In genomic region chr2:75497256-75497655, GRCh38 we compare ENCODE assay signal across 2 cellular contexts.
TF ChIP-seq lines count a peak whose summit lies in the region.

No MANE protein-coding gene starts in this region.

TF ChIP-seq in SK-N-SH, 30 proteins besides CTCF, POLR2A, EP300 and RAD21 (continued from another document):
- no peak for TF ChIP-seq ZBTB33 (IDR thresholded peaks at IDR 0.05; ENCODE audit: borderline replicate concordance, low read depth)
- peak; percentile 40; the same call in 1 of the 2 replicates for TF ChIP-seq TEAD4 (IDR thresholded peaks at IDR 0.05; ENCODE audit: borderline replicate concordance, insufficient read depth)
- TF ChIP-seq PBX3 (IDR thresholded peaks at IDR 0.05): peak; percentile 77
- no peak for TF ChIP-seq MAX (IDR thresholded peaks at IDR 0.05; ENCODE audit: low read depth)
- no peak for TF ChIP-seq USF1 (IDR thresholded peaks at IDR 0.05; ENCODE audit: borderline replicate concordance, low read depth)

TF ChIP-seq in SK-N-SH treated with all-trans-retinoic acid at 6 μM for 48 hours, 23 proteins besides CTCF, POLR2A, EP300 and RAD21 (continued from another document):
- no peak for TF ChIP-seq CSDC2 (CRISPR knock-in tag; IDR thresholded peaks at IDR 0.05)
- no peak for TF ChIP-seq GLIS3 (CRISPR knock-in tag; IDR thresholded peaks at IDR 0.05)
- no peak for TF ChIP-seq CREB5 (CRISPR knock-in tag; IDR thresholded peaks at IDR 0.05; ENCODE audit: low read depth)
- TF ChIP-seq PPARA (CRISPR knock-in tag; IDR thresholded peaks at IDR 0.05; ENCODE audit: borderline replicate concordance): no peak
- no peak for TF ChIP-seq ZFP3 (CRISPR knock-in tag; IDR thresholded peaks at IDR 0.05)
- no peak for TF ChIP-seq ESRRG (CRISPR knock-in tag; IDR thresholded peaks at IDR 0.05)
